ENCODE assay signal across 19 cellular contexts in genomic region chr6:170125447-170126300, GRCh38.
DNase-seq lines count a peak whose midpoint lies in the region; ATAC-seq and TF ChIP-seq lines count a peak whose summit lies in the region.
"Had no signal": no experiment of that assay in that cellular context is flagged by ENCODE, and none has a peak within 500 bp of the region (broad histone marks: within the 10 kb centered on the region; RNA-seq: fewer than 3 reads in every experiment).

No MANE protein-coding gene starts in this region.

- DNase-seq in right atrium auricular region (ENCODE audit: low spot score) (peak; percentile 26), heart right ventricle (no peak), endodermal cell (peak; percentile 38), gastrocnemius medialis (no peak), substantia nigra (lab: John Stamatoyannopoulos, UW) (no peak), hypothalamus (lab: John Stamatoyannopoulos, UW) (no peak), MV-4-11 (lab: John Stamatoyannopoulos, UW) (no peak)
- DNase-seq: activated CD4-positive, alpha-beta T cell treated with anti-CD3 and anti-CD28 coated beads, Interleukin-2, amount 50 U/mL, for 1 hour; activated T-cell treated with anti-CD3 and anti-CD28 coated beads, Interleukin-2, amount 50 U/mL, for 72 hours; CD4-positive, alpha-beta memory T cell; DND-41; NCI-H1417 treated with DMSO at 0.1 percent for 48 hours; NCI-H2171; OCI-M1; small intestine; stimulated activated CD4-positive, alpha-beta T cell treated with anti-CD3 and anti-CD28 coated beads, Interleukin-4, amount 100 ng/mL, for 24 hours had no signal

- WGBS in heart right ventricle, 2 donors = 88 to 90% methylated on average over 27 of the region's 27 CpGs
- 87 to 90% methylated on average over 25 to 27 of the region's 27 CpGs for WGBS in endodermal cell (ENCODE audit: insufficient coverage in 1 of 2, insufficient read length in 1 of 2), 2 experiments

- no peaks in the 10 kb centered on the region for H3K36me3 Mint-ChIP-seq in endodermal cell (ENCODE audit: low read depth)
- no peaks in the 10 kb centered on the region for H3K36me3 Mint-ChIP-seq in activated T-helper 17 cell treated with anti-CD3 and anti-CD28 coated beads, Interleukin-2, amount 50 U/mL, for 72 hours (ENCODE audit: low read depth)

- no peak overlapping the region for H3K4me3 Mint-ChIP-seq in endodermal cell
- H3K4me3 Mint-ChIP-seq in activated T-helper 17 cell treated with anti-CD3 and anti-CD28 coated beads, Interleukin-2, amount 50 U/mL, for 72 hours = no peak overlapping the region
- H3K4me3 Mint-ChIP-seq: activated T-cell treated with anti-CD3 and anti-CD28 coated beads, Interleukin-2, amount 50 U/mL, for 72 hours; CD4-positive, alpha-beta memory T cell had no signal

- no peak for TF ChIP-seq POLR2A in gastrocnemius medialis (IDR thresholded peaks at IDR 0.05)

- H3K36me3 ChIP-seq in right atrium auricular region (no peaks in the 10 kb centered on the region), heart right ventricle (no peaks in the 10 kb centered on the region), endodermal cell (ENCODE audit: control insufficient read depth, insufficient read depth, low read length) (no peaks in the 10 kb centered on the region), gastrocnemius medialis (no peaks in the 10 kb centered on the region)
- H3K36me3 ChIP-seq: ovary had no signal

- peaks cover 12% of the 10 kb centered on the region for H3K9me3 Mint-ChIP-seq in endodermal cell
- peaks cover 8% of the 10 kb centered on the region for H3K9me3 Mint-ChIP-seq in activated T-helper 17 cell treated with anti-CD3 and anti-CD28 coated beads, Interleukin-2, amount 50 U/mL, for 72 hours

- no peak overlapping the region for H3K27ac ChIP-seq in right atrium auricular region
- peak overlapping the region in 2 of 10 donors; percentile 32 to 44 for H3K27ac ChIP-seq in heart right ventricle
- no peak overlapping the region for H3K27ac ChIP-seq in endodermal cell (ENCODE audit: low read depth, low read length)
- peak overlapping the region; percentile 38 to 70 (median 64) for H3K27ac ChIP-seq in gastrocnemius medialis
- H3K27ac ChIP-seq in substantia nigra (ENCODE audit: low read depth, low read length, poor library complexity, severe bottlenecking) = no peak overlapping the region
- H3K27ac ChIP-seq: ovary had no signal

- H3K27ac Mint-ChIP-seq in endodermal cell = no peak overlapping the region
- H3K27ac Mint-ChIP-seq in activated T-helper 17 cell treated with anti-CD3 and anti-CD28 coated beads, Interleukin-2, amount 50 U/mL, for 72 hours = no peak overlapping the region
- H3K27ac Mint-ChIP-seq: activated T-cell treated with anti-CD3 and anti-CD28 coated beads, Interleukin-2, amount 50 U/mL, for 72 hours; CD4-positive, alpha-beta memory T cell had no signal

- ATAC-seq in heart right ventricle (no peak), gastrocnemius medialis (no peak)
- ATAC-seq in activated T-helper 17 cell treated with anti-CD3 and anti-CD28 coated beads, Interleukin-2, amount 50 U/mL, for 72 hours (replicated peaks) = no peak
- ATAC-seq: activated T-cell treated with anti-CD3 and anti-CD28 coated beads, Interleukin-2, amount 50 U/mL, for 72 hours had no signal

- intact Hi-C loops in heart right ventricle (cut with DNase I) (loop anchor here in 2 of 10 donors (5.0 to 10.0 kb wide), 2 partner anchors 78 to 81 kb away; no protein-coding TSS in a partner anchor), gastrocnemius medialis (cut with DNase I; ENCODE audit: low total_unique reads) (loop anchor here (2.0 to 5.0 kb wide), 2 partner anchors 77 to 102 kb away; no protein-coding TSS in a partner anchor)

- no peaks in the 10 kb centered on the region for H3K27me3 Mint-ChIP-seq in endodermal cell (ENCODE audit: insufficient read depth)
- H3K27me3 Mint-ChIP-seq in activated T-helper 17 cell treated with anti-CD3 and anti-CD28 coated beads, Interleukin-2, amount 50 U/mL, for 72 hours = peaks cover 9% of the 10 kb centered on the region

- H3K4me3 ChIP-seq in right atrium auricular region (no peak overlapping the region), heart right ventricle (no peak overlapping the region), endodermal cell (ENCODE audit: low read length) (no peak overlapping the region), gastrocnemius medialis (peak overlapping the region in 1 of 4 donors; percentile 21)
- H3K4me3 ChIP-seq: lung, ovary had no signal

- H3K4me1 Mint-ChIP-seq in endodermal cell = no peaks in the 10 kb centered on the region
- H3K4me1 Mint-ChIP-seq in activated T-helper 17 cell treated with anti-CD3 and anti-CD28 coated beads, Interleukin-2, amount 50 U/mL, for 72 hours = no peaks in the 10 kb centered on the region
- H3K4me1 Mint-ChIP-seq: CD4-positive, alpha-beta memory T cell had no signal

- in situ Hi-C loops in gastrocnemius medialis (cut with MboI; ENCODE audit: low sequenced_read_pairs in 4 of 4) = no loop called here

- H3K9me3 ChIP-seq in right atrium auricular region (peaks cover 0 to 16% of the 10 kb centered on the region in 2 donors), heart right ventricle (peaks cover 0 to 16% (median 8%) of the 10 kb centered on the region in 11 donors), endodermal cell (ENCODE audit: control insufficient read depth, low read length) (peaks cover 11% of the 10 kb centered on the region), gastrocnemius medialis (no peaks in the 10 kb centered on the region)
- H3K9me3 ChIP-seq: ovary had no signal

- H3K9ac ChIP-seq in endodermal cell (ENCODE audit: extremely low read depth, low read length, poor library complexity, severe bottlenecking) = no peak overlapping the region

- no peak for TF ChIP-seq CTCF in right atrium auricular region (IDR thresholded peaks at IDR 0.05)
- no peak for TF ChIP-seq CTCF in heart right ventricle (IDR thresholded peaks at IDR 0.05)
- TF ChIP-seq CTCF in endodermal cell (conservative IDR thresholded peaks at IDR 0.05) = no peak
- TF ChIP-seq CTCF in gastrocnemius medialis (IDR thresholded peaks at IDR 0.05 in 4 of 5, conservative IDR thresholded peaks at IDR 0.05 in 1 of 5) = no peak

- no peaks in the 10 kb centered on the region for H3K27me3 ChIP-seq in right atrium auricular region
- H3K27me3 ChIP-seq in heart right ventricle = no peaks in the 10 kb centered on the region
- H3K27me3 ChIP-seq in endodermal cell (ENCODE audit: control insufficient read depth, insufficient read depth, low read length, poor library complexity, severe bottlenecking) = no peaks in the 10 kb centered on the region
- H3K27me3 ChIP-seq in gastrocnemius medialis = no peaks in the 10 kb centered on the region
- H3K27me3 ChIP-seq: ovary had no signal

- H3K4me1 ChIP-seq in right atrium auricular region (peaks cover 0 to 18% of the 10 kb centered on the region in 2 donors), heart right ventricle (peaks cover 6 to 55% (median 18%) of the 10 kb centered on the region in 9 donors), endodermal cell (ENCODE audit: control insufficient read depth, insufficient read depth, low read length) (no peaks in the 10 kb centered on the region), gastrocnemius medialis (peaks cover 23 to 35% of the 10 kb centered on the region in 2 donors)

Comparison
In these comparisons a context has a peak if more than half of its experiments do, and no peak if none do; other contexts are left out.
1. DNase-seq: peak in right atrium auricular region (single experiment) and endodermal cell (single experiment); none in heart right ventricle (0 of 2), gastrocnemius medialis (0 of 2), substantia nigra (0 of 49), hypothalamus (0 of 51) and MV-4-11 (single experiment).
2. H3K27ac ChIP-seq: peak in gastrocnemius medialis (4 of 4); none in right atrium auricular region (0 of 2), endodermal cell (single experiment) and substantia nigra (single experiment).